In genomic region chr2:222318712-222319575, GRCh38 we compare ENCODE assay signal across 8 cellular contexts. TPM values are rescaled to one million over a fixed set of nuclear protein-coding genes. Genes with fewer than 3 reads are reported as not detected.
DNase-seq lines count a peak whose midpoint lies in the region; ATAC-seq and TF ChIP-seq lines count a peak whose summit lies in the region.

No MANE protein-coding gene starts in this region.

- no peaks in the 10 kb centered on the region for H3K36me3 ChIP-seq in heart right ventricle

- peak in 8 of 9 donors; percentile 16 to 54 (median 48) for TF ChIP-seq CTCF in heart right ventricle (IDR thresholded peaks at IDR 0.05)

- no peaks in the 10 kb centered on the region for H3K9me3 Mint-ChIP-seq in activated CD8-positive, alpha-beta T cell treated with anti-CD3 and anti-CD28 coated beads, Interleukin-2, amount 10 ng/mL, durations not matched to agents 7 days and 5 days (ENCODE audit: insufficient read depth)

- CTCF ChIA-PET in activated CD8-positive, alpha-beta T cell treated with anti-CD3 and anti-CD28 coated beads, Interleukin-2, amount 10 ng/mL, durations not matched to agents 7 days and 5 days (lab: Charles Lee) = interaction anchor here (0.8 to 1.9 kb wide), 21 partner anchors 11 to 390 kb away, joined by 3 to 32 read pairs (median 4); no protein-coding TSS in a partner anchor

- POLR2A ChIA-PET in activated CD8-positive, alpha-beta T cell treated with anti-CD3 and anti-CD28 coated beads, Interleukin-2, amount 10 ng/mL, durations not matched to agents 7 days and 5 days (lab: Charles Lee) = no interaction called here

- DNase-seq in ACHN (peak; percentile 32), NCI-H146 (lab: John Stamatoyannopoulos, UW) (peak; percentile 56), heart right ventricle (peak in 1 of 2 donors; percentile 54), retina (peak; percentile 76), cortex of kidney (lab: John Stamatoyannopoulos, UW) (no peak)
- no peak for DNase-seq in activated CD8-positive, alpha-beta T cell treated with anti-CD3 and anti-CD28 coated beads, Interleukin-2, amount 10 ng/mL, durations not matched to agents 7 days and 5 days

- H3K27me3 ChIP-seq in heart right ventricle = peaks cover 4 to 90% (median 65%) of the 10 kb centered on the region in 7 donors

- in situ Hi-C loops in ACHN (cut with HindIII; ENCODE audit: low pct_ligation_motif_present, low pct_unique_long_range_greater_than_20kb, low sequenced_read_pairs) = loop anchor here (25.0 kb wide), 1 partner anchor 243 kb away; no protein-coding TSS in a partner anchor

- no peak overlapping the region for H3K27ac Mint-ChIP-seq in activated CD8-positive, alpha-beta T cell treated with anti-CD3 and anti-CD28 coated beads, Interleukin-2, amount 10 ng/mL, durations not matched to agents 7 days and 5 days

- H3K4me3 Mint-ChIP-seq in activated CD8-positive, alpha-beta T cell treated with anti-CD3 and anti-CD28 coated beads, Interleukin-2, amount 10 ng/mL, durations not matched to agents 7 days and 5 days = peak overlapping the region; percentile 69

- no peaks in the 10 kb centered on the region for H3K9me3 ChIP-seq in heart right ventricle

- H3K4me3 ChIP-seq in heart right ventricle = peak overlapping the region; percentile 25 to 62 (median 54)

- H3K27ac ChIP-seq in heart right ventricle = no peak overlapping the region

- H3K36me3 Mint-ChIP-seq in activated CD8-positive, alpha-beta T cell treated with anti-CD3 and anti-CD28 coated beads, Interleukin-2, amount 10 ng/mL, durations not matched to agents 7 days and 5 days (ENCODE audit: low read depth) = no peaks in the 10 kb centered on the region

- intact Hi-C loops in heart right ventricle (cut with DNase I) = loop anchor here (1.0 to 10.0 kb wide), 10 partner anchors 242 to 296 kb away; no protein-coding TSS in a partner anchor

- H3K4me1 Mint-ChIP-seq in activated CD8-positive, alpha-beta T cell treated with anti-CD3 and anti-CD28 coated beads, Interleukin-2, amount 10 ng/mL, durations not matched to agents 7 days and 5 days (ENCODE audit: low read depth) = peaks cover 9% of the 10 kb centered on the region

- ATAC-seq in GM18498 (IDR thresholded peaks at IDR 0.05; ENCODE audit: unreplicated experiment) (peak; percentile 49), HG02798 (IDR thresholded peaks at IDR 0.05; ENCODE audit: poor library complexity, unreplicated experiment) (peak; percentile 36), heart right ventricle (peak in 6 of 8 donors; percentile 26 to 58 (median 37))
- peak; percentile 72 for ATAC-seq in activated CD8-positive, alpha-beta T cell treated with anti-CD3 and anti-CD28 coated beads, Interleukin-2, amount 10 ng/mL, durations not matched to agents 7 days and 5 days

- 1% methylated on average over 92 to 103 of the region's 103 CpGs for WGBS in heart right ventricle, 2 donors

- peaks cover 47% of the 10 kb centered on the region for H3K27me3 Mint-ChIP-seq in activated CD8-positive, alpha-beta T cell treated with anti-CD3 and anti-CD28 coated beads, Interleukin-2, amount 10 ng/mL, durations not matched to agents 7 days and 5 days (ENCODE audit: low read depth)

- H3K4me1 ChIP-seq in heart right ventricle = peaks cover 0 to 26% (median 16%) of the 10 kb centered on the region in 9 donors

RNA-seq across cellular contexts. Expression of gene PAX3, which starts 20.1 kb away (rescaled TPM):
- not detected for total RNA-seq in activated CD8-positive, alpha-beta T cell treated with anti-CD3 and anti-CD28 coated beads, Interleukin-2, amount 10 ng/mL, durations not matched to agents 7 days and 5 days
- not detected for total RNA-seq in heart right ventricle
- polyA plus RNA-seq in heart right ventricle = under 1 TPM in 1 of 2 donors, not detected in 1; 0.01 TPM

Comparison
In these comparisons a context has a peak if more than half of its experiments do, and no peak if none do; other contexts are left out.
1. DNase-seq: peak in ACHN (single experiment), NCI-H146 (single experiment) and retina (single experiment); none in activated CD8-positive, alpha-beta T cell treated with anti-CD3 and anti-CD28 coated beads, Interleukin-2, amount 10 ng/mL, durations not matched to agents 7 days and 5 days (single experiment) and cortex of kidney (single experiment).
2. Peak in every context shown above with its lines, with median percentiles within 50 percentile points of each other: ATAC-seq.